ENCODE assay signal across 17 cellular contexts in the genomic region with DNA sequence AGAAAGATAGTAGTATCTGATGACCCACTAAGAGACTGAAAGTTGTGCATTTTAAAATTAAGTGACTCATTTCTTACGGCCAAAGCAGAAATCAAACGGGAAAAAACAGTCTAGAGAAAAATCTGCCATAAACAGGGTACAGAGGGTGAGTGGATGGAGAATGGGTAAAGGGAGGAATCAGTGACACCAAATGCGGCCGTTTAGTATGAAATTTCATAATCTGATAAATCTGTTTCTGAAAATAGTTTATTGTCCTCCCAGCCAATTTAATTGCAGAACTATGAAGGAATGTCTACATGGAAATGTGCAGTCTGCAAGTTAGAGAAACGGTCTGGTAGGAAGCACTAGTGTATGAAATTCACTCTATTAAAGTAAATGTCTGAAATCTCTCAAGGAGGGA. TPM values are rescaled to one million over a fixed set of nuclear protein-coding genes. Genes with fewer than 3 reads are reported as not detected.
DNase-seq lines count a peak whose midpoint lies in the region; ATAC-seq, FAIRE-seq and TF ChIP-seq lines count a peak whose summit lies in the region.
"Had no signal": no experiment of that assay in that cellular context is flagged by ENCODE, and none has a peak within 500 bp of the region (broad histone marks: within the 10 kb centered on the region; RNA-seq: fewer than 3 reads in every experiment).

No MANE protein-coding gene starts in this region.

- no peak overlapping the region for H2BK15ac ChIP-seq in mesendoderm (replicated peaks; ENCODE audit: low read depth)

- no peak overlapping the region for H3K4me3 ChIP-seq in A549
- H3K4me3 ChIP-seq in mesendoderm (ENCODE audit: low read length) = no peak overlapping the region

- TF ChIP-seq CTCF in A549 (IDR thresholded peaks at IDR 0.05) (no peak), RWPE1 (conservative IDR thresholded peaks at IDR 0.05; ENCODE audit: low read depth) (no peak)

- H2BK5ac ChIP-seq in mesendoderm (ENCODE audit: low read length) = no peak overlapping the region

- no peak for FAIRE-seq in A549 (lab: Jason Lieb, UNC)
- FAIRE-seq: GM12891 had no signal

- no peak overlapping the region for H3K56ac ChIP-seq in mesendoderm (ENCODE audit: low read length)

- CTCF ChIA-PET in A549 (lab: Yijun Ruan, JAX) = no interaction called here
- CTCF ChIA-PET in RWPE1 (lab: Yijun Ruan, JAX) = no interaction called here

- H3K79me2 ChIP-seq in mesendoderm (ENCODE audit: control insufficient read depth, insufficient read depth, low read length) = no peaks in the 10 kb centered on the region

- H3K23ac ChIP-seq in mesendoderm (ENCODE audit: low read length) = no peak overlapping the region

- no peak for TF ChIP-seq EP300 in A549 (IDR thresholded peaks at IDR 0.05)

- H3K4ac ChIP-seq in mesendoderm (ENCODE audit: low read depth, low read length) = no peak overlapping the region

- H4K8ac ChIP-seq in mesendoderm (ENCODE audit: low read depth, low read length) = no peak overlapping the region

- POLR2A ChIA-PET in A549 (lab: Yijun Ruan, JAX) (no interaction called here), RWPE1 (lab: Yijun Ruan, JAX; ENCODE audit: low non-redundant PET) (no interaction called here)

- H3K4me2 ChIP-seq in A549 (peak overlapping the region; percentile 10; the same call in 2 of the 3 replicates), mesendoderm (ENCODE audit: low read length) (no peak overlapping the region)

- peak overlapping the region; percentile 44 for H3K18ac ChIP-seq in mesendoderm (ENCODE audit: low read length)

- no peak overlapping the region for H4K5ac ChIP-seq in mesendoderm (ENCODE audit: low read length)

- no peak overlapping the region for H3K9ac ChIP-seq in mesendoderm (ENCODE audit: low read length)

- ATAC-seq in A549 = no peak
- ATAC-seq in GM21526 (IDR thresholded peaks at IDR 0.05; ENCODE audit: low FRiP score, unreplicated experiment) = no peak
- ATAC-seq: activated CD8-positive, alpha-beta T cell treated with anti-CD3 and anti-CD28 coated beads, Interleukin-2, amount 10 ng/mL, durations not matched to agents 7 days and 5 days; CD8-positive, alpha-beta T cell; Panc1 had no signal

- WGBS in A549 (ENCODE audit: missing lambda C conversion rate) = 62% methylated on average over 5 of the region's 5 CpGs
- WGBS in mesendoderm (ENCODE audit: extremely low coverage, insufficient coverage, low lambda C conversion rate) = no CpG with 5 or more reads among the region's 5 CpGs

- H3K27me3 ChIP-seq in mesendoderm (ENCODE audit: insufficient read depth, low read length, poor library complexity) = no peaks in the 10 kb centered on the region

- H3K27ac ChIP-seq in A549 (peak overlapping the region in 1 of 2 experiments; percentile 7; a peak in 1 of 6 replicates), mesendoderm (ENCODE audit: low read depth, low read length) (no peak overlapping the region), RWPE1 (no peak overlapping the region)

- H3K4me1 ChIP-seq in A549 (peaks cover 29% of the 10 kb centered on the region), mesendoderm (ENCODE audit: control insufficient read depth, low read depth, low read length) (peaks cover 12% of the 10 kb centered on the region)

- no peaks in the 10 kb centered on the region for H3K36me3 ChIP-seq in mesendoderm (ENCODE audit: control insufficient read depth, insufficient read depth, low read length)

- H2AK5ac ChIP-seq in mesendoderm (ENCODE audit: low read length) = no peak overlapping the region

- H3K79me1 ChIP-seq in mesendoderm (ENCODE audit: low read length) = no peaks in the 10 kb centered on the region

- no peak for TF ChIP-seq RAD21 in A549 (conservative IDR thresholded peaks at IDR 0.05 in 1 of 2, IDR thresholded peaks at IDR 0.05 in 1 of 2)

- H2BK120ac ChIP-seq in mesendoderm (ENCODE audit: low read depth, low read length) = no peak overlapping the region

- no peak for DNase-seq in A549 (ENCODE audit: low read depth in 1 of 2, low spot score in 1 of 2)
- peak; percentile 45 for DNase-seq in M059J (ENCODE audit: low read depth)
- peak; percentile 42 for DNase-seq in dedifferentiated amniotic fluid mesenchymal stem cell (ENCODE audit: extremely low spot score)
- DNase-seq in mesendoderm = no peak
- DNase-seq in D341Med (ENCODE audit: low spot score) = no peak
- no peak for DNase-seq in RWPE1 (ENCODE audit: low spot score)
- DNase-seq in activated CD4-positive, CD25-positive, alpha-beta regulatory T cell treated with anti-CD3 and anti-CD28 coated beads, Interleukin-2, amount 50 U/mL, for 72 hours = no peak
- DNase-seq: activated CD8-positive, alpha-beta T cell treated with anti-CD3 and anti-CD28 coated beads, Interleukin-2, amount 10 ng/mL, durations not matched to agents 7 days and 5 days; CD8-positive, alpha-beta T cell; cortex of kidney; NCI-H2029; NCI-H526 treated with DMSO at 0.1 percent for 48 hours; posterior cingulate gyrus had no signal

- no peaks in the 10 kb centered on the region for H3K9me3 ChIP-seq in A549

- no peak for TF ChIP-seq POLR2A in A549 (IDR thresholded peaks at IDR 0.05; ENCODE audit: low read length)

TF ChIP-seq in A549, 52 proteins besides CTCF, POLR2A, EP300 and RAD21:
- TF ChIP-seq JUNB (IDR thresholded peaks at IDR 0.05) (no peak), HOXB5 (CRISPR knock-in tag; IDR thresholded peaks at IDR 0.05) (no peak), CHD4 (IDR thresholded peaks at IDR 0.05; ENCODE audit: borderline replicate concordance) (no peak), TP53 (CRISPR knock-in tag; IDR thresholded peaks at IDR 0.05) (no peak), TFCP2L1 (CRISPR knock-in tag; IDR thresholded peaks at IDR 0.05) (no peak), NFE2L2 (conservative IDR thresholded peaks at IDR 0.05; ENCODE audit: low read length) (no peak), ZFP36 (IDR thresholded peaks at IDR 0.05; ENCODE audit: borderline replicate concordance, partially characterized antibody) (no peak), GATA3 (IDR thresholded peaks at IDR 0.05; ENCODE audit: borderline replicate concordance) (no peak), ZSCAN20 (CRISPR knock-in tag; IDR thresholded peaks at IDR 0.05) (no peak)
- TF ChIP-seq, protein P1, sequence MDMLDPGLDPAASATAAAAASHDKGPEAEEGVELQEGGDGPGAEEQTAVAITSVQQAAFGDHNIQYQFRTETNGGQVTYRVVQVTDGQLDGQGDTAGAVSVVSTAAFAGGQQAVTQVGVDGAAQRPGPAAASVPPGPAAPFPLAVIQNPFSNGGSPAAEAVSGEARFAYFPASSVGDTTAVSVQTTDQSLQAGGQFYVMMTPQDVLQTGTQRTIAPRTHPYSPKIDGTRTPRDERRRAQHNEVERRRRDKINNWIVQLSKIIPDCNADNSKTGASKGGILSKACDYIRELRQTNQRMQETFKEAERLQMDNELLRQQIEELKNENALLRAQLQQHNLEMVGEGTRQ (IDR thresholded peaks at IDR 0.05) = no peak
- TF ChIP-seq, protein P2, sequence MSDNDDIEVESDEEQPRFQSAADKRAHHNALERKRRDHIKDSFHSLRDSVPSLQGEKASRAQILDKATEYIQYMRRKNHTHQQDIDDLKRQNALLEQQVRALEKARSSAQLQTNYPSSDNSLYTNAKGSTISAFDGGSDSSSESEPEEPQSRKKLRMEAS (IDR thresholded peaks at IDR 0.05) = no peak
- TF ChIP-seq, protein P3, sequence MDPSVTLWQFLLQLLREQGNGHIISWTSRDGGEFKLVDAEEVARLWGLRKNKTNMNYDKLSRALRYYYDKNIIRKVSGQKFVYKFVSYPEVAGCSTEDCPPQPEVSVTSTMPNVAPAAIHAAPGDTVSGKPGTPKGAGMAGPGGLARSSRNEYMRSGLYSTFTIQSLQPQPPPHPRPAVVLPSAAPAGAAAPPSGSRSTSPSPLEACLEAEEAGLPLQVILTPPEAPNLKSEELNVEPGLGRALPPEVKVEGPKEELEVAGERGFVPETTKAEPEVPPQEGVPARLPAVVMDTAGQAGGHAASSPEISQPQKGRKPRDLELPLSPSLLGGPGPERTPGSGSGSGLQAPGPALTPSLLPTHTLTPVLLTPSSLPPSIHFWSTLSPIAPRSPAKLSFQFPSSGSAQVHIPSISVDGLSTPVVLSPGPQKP (IDR thresholded peaks at IDR 0.05; ENCODE audit: low read depth, low read length) = no peak
TF ChIP-seq in A549: peak in this region for 0.

RNA-seq across cellular contexts. Expression of a gene that starts 39.5 kb away (rescaled TPM):
- polyA plus RNA-seq in A549 (2011; rRNA removed) = 5.9 and 6.8 TPM in 2 replicates
- 4.3 and 4.7 TPM in 2 replicates for polyA plus RNA-seq in A549 (2012; cell fraction: cytosol; rRNA removed)
- 2.9 and 4.5 TPM in 2 replicates for polyA plus RNA-seq in A549 (2012; cell fraction: nucleus; rRNA removed)
- polyA plus RNA-seq in A549 (2017; fragmentation: RNase III; extraction: RNeasy Plus Mini Kit Qiagen cat#74134 plus additional on column Dnase treatment) = 4.8 to 6.8 TPM (median 5.4 TPM) in 3 replicates
- 12.6 and 17.7 TPM in 2 replicates for polyA minus RNA-seq in A549 (2011; rRNA and poly(A)+ RNA removed)
- 13.5 and 16.7 TPM in 2 replicates for total RNA-seq in M059J (2014; rRNA removed; shearing (Covaris generic))
- 2.5 TPM for polyA plus RNA-seq in mesendoderm (2013, experiment 1 of 2)
- polyA plus RNA-seq in mesendoderm (2013, experiment 2 of 2) = 2.5 TPM
- total RNA-seq: activated CD8-positive, alpha-beta T cell treated with anti-CD3 and anti-CD28 coated beads, Interleukin-2, amount 10 ng/mL, durations not matched to agents 7 days and 5 days; activated T-helper 1 cell treated with anti-CD3 and anti-CD28 coated beads, Interleukin-12 subunit alpha, Interleukin-12 subunit beta, Interleukin-2, Interleukin-4 antibody, amounts not matched to agents 30 ng/mL and 10 ng/mL and 1 ng/mL, durations not matched to agents 14 hours and 24 hours and 36 hours; CD8-positive, alpha-beta T cell had no signal

Comparison
In these comparisons a context has a peak if more than half of its experiments do, and no peak if none do; other contexts are left out.
1. DNase-seq: peak in M059J (single experiment) and dedifferentiated amniotic fluid mesenchymal stem cell (single experiment); none in A549 (0 of 2), mesendoderm (single experiment), D341Med (single experiment), RWPE1 (single experiment) and activated CD4-positive, CD25-positive, alpha-beta regulatory T cell treated with anti-CD3 and anti-CD28 coated beads, Interleukin-2, amount 50 U/mL, for 72 hours (single experiment).